Comparison of ENCODE assay signal across 18 cellular contexts in the genomic region with DNA sequence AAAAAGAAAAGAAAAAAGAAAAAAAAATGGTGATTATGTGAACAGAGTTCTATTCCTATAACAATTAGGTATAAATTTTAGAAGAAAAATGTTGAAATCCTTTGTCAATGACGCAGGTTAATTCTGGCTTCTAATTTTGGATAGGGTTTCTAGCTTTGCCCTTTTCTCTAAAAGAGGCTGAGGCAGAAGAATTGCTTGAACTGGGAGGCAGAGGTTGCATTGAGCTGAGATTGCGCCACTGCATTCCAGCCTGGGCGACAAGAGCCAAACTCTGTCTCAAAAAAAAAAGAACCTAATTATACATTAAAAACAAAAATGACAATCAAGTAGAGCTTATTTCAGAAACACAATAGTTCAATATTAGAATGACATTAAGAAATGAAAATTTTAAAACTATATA. TPM values are rescaled to one million over a fixed set of nuclear protein-coding genes. Genes with fewer than 3 reads are reported as not detected.
DNase-seq lines count a peak whose midpoint lies in the region; ATAC-seq and TF ChIP-seq lines count a peak whose summit lies in the region.
"Had no signal": no experiment of that assay in that cellular context is flagged by ENCODE, and none has a peak within 500 bp of the region (broad histone marks: within the 10 kb centered on the region; RNA-seq: fewer than 3 reads in every experiment).

No MANE protein-coding gene starts in this region.

- H3K27ac Mint-ChIP-seq in glutamatergic neuron (ENCODE audit: unreplicated experiment) = no peak overlapping the region
- H3K27ac Mint-ChIP-seq in activated CD4-positive, alpha-beta memory T cell treated with anti-CD3 and anti-CD28 coated beads for 36 hours = no peak overlapping the region
- H3K27ac Mint-ChIP-seq: CD14-positive monocyte had no signal

- WGBS in right cardiac atrium = 64% methylated on average over 3 of the region's 3 CpGs

- H3K9me3 ChIP-seq in right cardiac atrium (ENCODE audit: control insufficient read depth, low read length) = no peaks in the 10 kb centered on the region
- H3K9me3 ChIP-seq: Caco-2, MG63, SK-N-SH had no signal

- no peak overlapping the region for H3K27ac ChIP-seq in right cardiac atrium (ENCODE audit: low read length)

- POLR2A ChIA-PET in activated CD4-positive, alpha-beta memory T cell treated with anti-CD3 and anti-CD28 coated beads for 36 hours (lab: Charles Lee) = no interaction called here

- CTCF ChIA-PET in activated CD4-positive, alpha-beta memory T cell treated with anti-CD3 and anti-CD28 coated beads for 36 hours (lab: Charles Lee) = interaction anchor here (2.5 kb wide), 1 partner anchor 120 kb away, joined by 9 read pairs; a partner anchor contains a TSS

- no peaks in the 10 kb centered on the region for H3K4me1 ChIP-seq in right cardiac atrium (ENCODE audit: control insufficient read depth, insufficient read depth, low read length)

- no peaks in the 10 kb centered on the region for H3K36me3 Mint-ChIP-seq in glutamatergic neuron (ENCODE audit: unreplicated experiment)
- H3K36me3 Mint-ChIP-seq in activated CD4-positive, alpha-beta memory T cell treated with anti-CD3 and anti-CD28 coated beads for 36 hours = no peaks in the 10 kb centered on the region

- no peaks in the 10 kb centered on the region for H3K27me3 ChIP-seq in right cardiac atrium (ENCODE audit: control insufficient read depth, insufficient read depth)
- H3K27me3 ChIP-seq: MG63 had no signal

- ATAC-seq in right cardiac atrium (no peak), Right ventricle myocardium inferior (no peak), GM21528 (IDR thresholded peaks at IDR 0.05; ENCODE audit: low FRiP score, unreplicated experiment) (no peak), HG03025 (IDR thresholded peaks at IDR 0.05; ENCODE audit: low FRiP score, unreplicated experiment) (no peak)
- ATAC-seq: GM12878, PC-3 had no signal

- H3K4me3 Mint-ChIP-seq in glutamatergic neuron (ENCODE audit: unreplicated experiment) = peak overlapping the region; percentile 88
- H3K4me3 Mint-ChIP-seq in activated CD4-positive, alpha-beta memory T cell treated with anti-CD3 and anti-CD28 coated beads for 36 hours = no peak overlapping the region

- peaks cover 6% of the 10 kb centered on the region for H3K9me3 Mint-ChIP-seq in glutamatergic neuron (ENCODE audit: unreplicated experiment)
- H3K9me3 Mint-ChIP-seq in activated CD4-positive, alpha-beta memory T cell treated with anti-CD3 and anti-CD28 coated beads for 36 hours = no peaks in the 10 kb centered on the region

- intact Hi-C loops in right cardiac atrium (cut with DNase I) (loop anchor here in 1 of 4 donors (5.0 to 10.0 kb wide), 2 partner anchors 80 to 102 kb away; a partner anchor contains a TSS), Right ventricle myocardium inferior (cut with DNase I) (loop anchor here (5.0 kb wide), 3 partner anchors 37 to 172 kb away; a partner anchor contains a TSS)
- intact Hi-C loops in activated CD4-positive, alpha-beta memory T cell treated with anti-CD3 and anti-CD28 coated beads for 36 hours (cut with micrococcal nuclease) = no loop called here

- H3K27me3 Mint-ChIP-seq in glutamatergic neuron (ENCODE audit: unreplicated experiment) = peaks cover 12% of the 10 kb centered on the region
- peaks cover 11% of the 10 kb centered on the region for H3K27me3 Mint-ChIP-seq in activated CD4-positive, alpha-beta memory T cell treated with anti-CD3 and anti-CD28 coated beads for 36 hours

- H3K4me3 ChIP-seq in right cardiac atrium (ENCODE audit: low read length) = no peak overlapping the region
- no peak overlapping the region for H3K4me3 ChIP-seq in choroid plexus epithelial cell (ENCODE audit: low read depth, low read length)
- H3K4me3 ChIP-seq: GM12878, MG63 had no signal

- TF ChIP-seq CTCF in choroid plexus epithelial cell (conservative IDR thresholded peaks at IDR 0.05; ENCODE audit: low read depth, low read length) (no peak), glutamatergic neuron (IDR thresholded peaks at IDR 0.05; ENCODE audit: partially characterized antibody, unreplicated experiment) (no peak)

- DNase-seq in right cardiac atrium (peak; percentile 39 to 72 (median 46)), Right ventricle myocardium inferior (ENCODE audit: missing footprints) (no peak), choroid plexus epithelial cell (ENCODE audit: low read depth) (peak; percentile 18), glutamatergic neuron (no peak), cerebellar cortex (ENCODE audit: low spot score) (no peak)
- no peak for DNase-seq in activated CD4-positive, alpha-beta memory T cell treated with anti-CD3 and anti-CD28 coated beads for 36 hours
- DNase-seq: Caco-2, GOT3, MG63, NCI-H1105, NCI-H1694 treated with DMSO at 0.1 percent for 48 hours, PC-3, Right ventricle myocardium superior, SK-N-SH had no signal

- H3K4me1 Mint-ChIP-seq in glutamatergic neuron (ENCODE audit: low read depth, unreplicated experiment) = peaks cover 16% of the 10 kb centered on the region
- peaks cover 15% of the 10 kb centered on the region for H3K4me1 Mint-ChIP-seq in activated CD4-positive, alpha-beta memory T cell treated with anti-CD3 and anti-CD28 coated beads for 36 hours (ENCODE audit: low read depth)

RNA-seq across cellular contexts. Expression of a gene that starts 2.9 kb away (rescaled TPM):
- total RNA-seq in right cardiac atrium = 10 to 100 TPM; 30.0 to 43.3 (median 41.2) TPM
- polyA plus RNA-seq in right cardiac atrium = 19.4 TPM
- 51.5 TPM for total RNA-seq in Right ventricle myocardium inferior
- total RNA-seq in glutamatergic neuron (ENCODE audit: unreplicated experiment) = 402 TPM
- 10 to 100 TPM; 27.3 to 27.8 TPM for total RNA-seq in activated CD4-positive, alpha-beta memory T cell treated with anti-CD3 and anti-CD28 coated beads for 36 hours

Comparison
In these comparisons a context has a peak if more than half of its experiments do, and no peak if none do; other contexts are left out.
1. DNase-seq: peak in right cardiac atrium (3 of 3) and choroid plexus epithelial cell (single experiment); none in Right ventricle myocardium inferior (single experiment), glutamatergic neuron (single experiment), cerebellar cortex (single experiment) and activated CD4-positive, alpha-beta memory T cell treated with anti-CD3 and anti-CD28 coated beads for 36 hours (single experiment).